9 cellular contexts compared by ENCODE assay signal in genomic region chr9:88532320-88532719, GRCh38. TPM values are rescaled to one million over a fixed set of nuclear protein-coding genes. Genes with fewer than 3 reads are reported as not detected.
DNase-seq lines count a peak whose midpoint lies in the region; ATAC-seq and TF ChIP-seq lines count a peak whose summit lies in the region.
"Had no signal": no experiment of that assay in that cellular context is flagged by ENCODE, and none has a peak within 500 bp of the region (broad histone marks: within the 10 kb centered on the region; RNA-seq: fewer than 3 reads in every experiment).

No MANE protein-coding gene starts in this region.

- 0 out of 2 replicates have a peak overlapping the region, but pooled peaks have one; percentile 5 for H3K9ac ChIP-seq in HUES48 (ENCODE audit: low read depth, low read length)

- H3K9me3 ChIP-seq in AG04450 (ENCODE audit: control insufficient read depth, insufficient read depth, low read length) (peaks cover 2% of the 10 kb centered on the region; the same call in 1 of the 2 replicates), HUES48 (ENCODE audit: control insufficient read depth, insufficient read depth, low read length) (no peaks in the 10 kb centered on the region), breast epithelium (no peaks in the 10 kb centered on the region), lower lobe of right lung (no peaks in the 10 kb centered on the region)

- no peak for DNase-seq in AG04450 (ENCODE audit: low read depth, low spot score)
- no peak for DNase-seq in breast epithelium (ENCODE audit: low spot score in 2 of 2)
- DNase-seq in lower lobe of right lung = peak; percentile 60
- DNase-seq in dedifferentiated amniotic fluid mesenchymal stem cell (ENCODE audit: extremely low spot score) = no peak
- DNase-seq in HCEC 1CT = no peak

- no peak overlapping the region for H3K27ac ChIP-seq in AG04450 (ENCODE audit: low read depth, low read length)
- H3K27ac ChIP-seq in HUES48 (ENCODE audit: low read depth, low read length) = peak overlapping the region; percentile 46
- H3K27ac ChIP-seq in breast epithelium = peak overlapping the region; percentile 17 to 92
- H3K27ac ChIP-seq in lower lobe of right lung = no peak overlapping the region

- H3K4me1 ChIP-seq in HUES48 (ENCODE audit: control insufficient read depth, insufficient read depth, low read length) (peaks cover 19% of the 10 kb centered on the region), breast epithelium (peaks cover 0 to 7% of the 10 kb centered on the region in 2 donors), lower lobe of right lung (peaks cover 16% of the 10 kb centered on the region)

- H3K27me3 ChIP-seq in AG04450 (ENCODE audit: control insufficient read depth, insufficient read depth, low read length) = no peaks in the 10 kb centered on the region
- peaks cover 25% of the 10 kb centered on the region for H3K27me3 ChIP-seq in HUES48 (ENCODE audit: control insufficient read depth, insufficient read depth, low read length)
- no peaks in the 10 kb centered on the region for H3K27me3 ChIP-seq in breast epithelium
- H3K27me3 ChIP-seq in lower lobe of right lung (ENCODE audit: low read depth) = peaks cover 25% of the 10 kb centered on the region

- peak overlapping the region; percentile 10; the same call in 1 of the 2 replicates for H3K4me3 ChIP-seq in AG04450 (ENCODE audit: low read depth, low read length)
- H3K4me3 ChIP-seq in HUES48 (ENCODE audit: low read depth, low read length) = peak overlapping the region; percentile 54
- H3K4me3 ChIP-seq in breast epithelium = peak overlapping the region in 1 of 3 donors; percentile 45
- H3K4me3 ChIP-seq in lower lobe of right lung = no peak overlapping the region

- ATAC-seq in lower lobe of right lung = no peak
- no peak for ATAC-seq in GM21360 (IDR thresholded peaks at IDR 0.05; ENCODE audit: unreplicated experiment)
- no peak for ATAC-seq in GM21528 (IDR thresholded peaks at IDR 0.05; ENCODE audit: low FRiP score, unreplicated experiment)

- no peak for TF ChIP-seq CTCF in AG04450 (IDR thresholded peaks at IDR 0.05; ENCODE audit: low read depth, low read length)
- no peak for TF ChIP-seq CTCF in breast epithelium (IDR thresholded peaks at IDR 0.05)
- no peak for TF ChIP-seq CTCF in lower lobe of right lung (IDR thresholded peaks at IDR 0.05)

- intact Hi-C loops in breast epithelium (cut with DNase I; ENCODE audit: low total_unique reads) = no loop called here
- intact Hi-C loops in lower lobe of right lung (cut with DNase I) = no loop called here

- POLR2A ChIA-PET in AG04450 (lab: Yijun Ruan, JAX) = interaction anchor here (1.1 kb wide), 1 partner anchor 45 kb away, joined by 3 read pairs; no protein-coding TSS in a partner anchor

- TF ChIP-seq POLR2A in breast epithelium (IDR thresholded peaks at IDR 0.05) = no peak

- H3K36me3 ChIP-seq in HUES48 (ENCODE audit: control insufficient read depth, insufficient read depth, low read length) (no peaks in the 10 kb centered on the region), breast epithelium (no peaks in the 10 kb centered on the region), lower lobe of right lung (no peaks in the 10 kb centered on the region)

- CTCF ChIA-PET in AG04450 (lab: Charles Lee) = no interaction called here

RNA-seq across cellular contexts. Expression of gene NXNL2, which starts 2.7 kb away (rescaled TPM):
- 0.31 and 0.92 TPM in 2 replicates for polyA plus RNA-seq in AG04450 (2011; rRNA removed)
- 0.35 TPM in 1 of 2 replicates, not detected in the other for polyA minus RNA-seq in AG04450 (2011; rRNA and poly(A)+ RNA removed)
- total RNA-seq in breast epithelium (10 to 100 TPM in 2 of 3 donors, not detected in 1; 10.5 to 14.5 TPM), lower lobe of right lung (0.71 TPM)
- total RNA-seq: mesenteric fat pad had no signal

Comparison
In these comparisons a context has a peak if more than half of its experiments do, and no peak if none do; other contexts are left out.
1. H3K27ac ChIP-seq: peak in HUES48 (single experiment) and breast epithelium (2 of 2); none in AG04450 (single experiment) and lower lobe of right lung (single experiment).